Comparison of ENCODE assay signal across 9 cellular contexts in the genomic region with DNA sequence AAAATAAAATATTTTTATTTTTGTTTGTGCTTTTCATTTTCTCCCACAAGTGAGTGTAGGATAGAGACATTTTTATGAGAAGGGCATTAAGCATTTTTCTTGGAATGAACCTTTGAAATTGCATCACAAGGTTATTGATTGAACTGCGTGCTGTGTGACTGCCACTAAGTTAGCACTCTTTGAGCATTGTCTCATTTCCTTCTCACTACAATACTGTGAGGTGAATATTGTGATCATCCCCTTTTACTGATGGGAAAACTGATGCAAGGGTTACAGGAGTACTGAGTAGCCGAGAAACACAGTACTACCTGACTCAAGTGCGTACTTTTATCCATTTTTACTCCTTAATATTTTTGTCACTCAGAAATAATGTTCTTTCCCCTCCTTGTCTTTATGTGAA. TPM values are rescaled to one million over a fixed set of nuclear protein-coding genes. Genes with fewer than 3 reads are reported as not detected.
DNase-seq lines count a peak whose midpoint lies in the region; ATAC-seq and TF ChIP-seq lines count a peak whose summit lies in the region.
"Had no signal": no experiment of that assay in that cellular context is flagged by ENCODE, and none has a peak within 500 bp of the region (broad histone marks: within the 10 kb centered on the region; RNA-seq: fewer than 3 reads in every experiment).

No MANE protein-coding gene starts in this region.

- no peaks in the 10 kb centered on the region for H3K9me2 ChIP-seq in SU-DHL-6 (replicated peaks; ENCODE audit: insufficient read depth, low read length)

- no peaks in the 10 kb centered on the region for H3K9me3 Mint-ChIP-seq in Caco-2 (ENCODE audit: unreplicated experiment)
- H3K9me3 Mint-ChIP-seq: activated T-cell treated with anti-CD3 and anti-CD28 coated beads, Interleukin-2, amount 50 U/mL, for 4 hours had no signal

- H3K9ac ChIP-seq in SU-DHL-6 (ENCODE audit: low read length), result 0 out of 2 replicates have a peak overlapping the region, but pooled peaks have one; percentile 2
- no peak overlapping the region for H3K9ac ChIP-seq in fibroblast of lung (ENCODE audit: insufficient read depth, low read length)

- H3K27me3 ChIP-seq in Caco-2 (replicated peaks; ENCODE audit: control insufficient read depth, insufficient read depth, low read length) (no peaks in the 10 kb centered on the region), SU-DHL-6 (ENCODE audit: low read length) (no peaks in the 10 kb centered on the region), fibroblast of lung (ENCODE audit: control insufficient read depth, insufficient read depth, low read length) (no peaks in the 10 kb centered on the region), psoas muscle (ENCODE audit: insufficient read depth in 3 of 3, low read length in 2 of 3) (no peaks in the 10 kb centered on the region)

- H3K4me1 Mint-ChIP-seq in Caco-2 (ENCODE audit: low read depth, unreplicated experiment), result peaks cover 27% of the 10 kb centered on the region

- peak overlapping the region; percentile 66 for H3K4me2 ChIP-seq in SU-DHL-6 (ENCODE audit: low read depth, low read length, poor library complexity, severe bottlenecking)
- H3K4me2 ChIP-seq in fibroblast of lung (ENCODE audit: extremely low read depth, insufficient read depth, low read length), result peak overlapping the region; percentile 95

- BruUV-seq in Caco-2 (replicated peaks; lab: Mats Ljungman, UMichigan), result no TSS peak

- POLR2A ChIA-PET in Caco-2 (lab: Charles Lee), result no interaction called here

- peaks cover 15% of the 10 kb centered on the region; the same call in 1 of the 2 replicates for H3F3A ChIP-seq in SU-DHL-6 (ENCODE audit: insufficient read depth)

- CTCF ChIA-PET in Caco-2 (lab: Charles Lee), result no interaction called here

- H2AFZ ChIP-seq in SU-DHL-6 (ENCODE audit: low read depth, low read length, severe bottlenecking) (no peak overlapping the region), fibroblast of lung (ENCODE audit: low read length) (no peak overlapping the region)

- H3K36me3 ChIP-seq in Caco-2 (ENCODE audit: control insufficient read depth, insufficient read depth, low read length), result no peaks in the 10 kb centered on the region
- H3K36me3 ChIP-seq in SU-DHL-6 (ENCODE audit: low read length), result no peaks in the 10 kb centered on the region
- H3K36me3 ChIP-seq in fibroblast of lung (ENCODE audit: control insufficient read depth, insufficient read depth, low read length), result no peaks in the 10 kb centered on the region
- H3K36me3 ChIP-seq in psoas muscle (ENCODE audit: insufficient read depth in 1 of 2, low read depth in 1 of 2), result no peaks in the 10 kb centered on the region

- H3K27me3 Mint-ChIP-seq in Caco-2 (ENCODE audit: insufficient read depth, unreplicated experiment), result no peaks in the 10 kb centered on the region

- no peak for TF ChIP-seq CTCF in Caco-2 (IDR thresholded peaks at IDR 0.05; ENCODE audit: insufficient read depth in 1 of 2, low read depth in 1 of 2, low read length in 1 of 2, severe bottlenecking in 1 of 2, unreplicated experiment in 1 of 2)
- no peak for TF ChIP-seq CTCF in SU-DHL-6 (IDR thresholded peaks at IDR 0.05; ENCODE audit: insufficient read depth, low read length, poor library complexity, severe bottlenecking)
- no peak for TF ChIP-seq CTCF in fibroblast of lung (conservative IDR thresholded peaks at IDR 0.05 in 1 of 2, IDR thresholded peaks at IDR 0.05 in 1 of 2; ENCODE audit: low read depth in 1 of 2, low read length in 2 of 2)
- no peak for TF ChIP-seq CTCF in psoas muscle (IDR thresholded peaks at IDR 0.05)

- no peak overlapping the region for H3K27ac ChIP-seq in SU-DHL-6 (ENCODE audit: low read depth, low read length)
- no peak overlapping the region for H3K27ac ChIP-seq in fibroblast of lung (ENCODE audit: insufficient read depth, low read length)
- H3K27ac ChIP-seq in psoas muscle, result no peak overlapping the region

- no peaks in the 10 kb centered on the region for H4K20me1 ChIP-seq in SU-DHL-6 (ENCODE audit: low read depth, low read length)
- H4K20me1 ChIP-seq in fibroblast of lung (ENCODE audit: control insufficient read depth, extremely low read depth, insufficient read depth, low read length), result no peaks in the 10 kb centered on the region

- ATAC-seq in psoas muscle (no peak), HG02981 (IDR thresholded peaks at IDR 0.05; ENCODE audit: unreplicated experiment) (no peak)
- ATAC-seq: activated T-cell treated with anti-CD3 and anti-CD28 coated beads, Interleukin-2, amount 50 U/mL, for 4 hours had no signal

- no peak overlapping the region for H3K27ac Mint-ChIP-seq in Caco-2 (ENCODE audit: unreplicated experiment)

- H3K4me1 ChIP-seq in Caco-2, result peaks cover 29% of the 10 kb centered on the region
- no peaks in the 10 kb centered on the region for H3K4me1 ChIP-seq in fibroblast of lung (ENCODE audit: control insufficient read depth, extremely low read depth, insufficient read depth, low read length)
- peaks cover 36% of the 10 kb centered on the region for H3K4me1 ChIP-seq in psoas muscle

- 58 to 64% (median 63%) methylated on average over 3 of the region's 3 CpGs for WGBS in psoas muscle, 3 donors

- H3K4me3 Mint-ChIP-seq in Caco-2 (ENCODE audit: unreplicated experiment), result peak overlapping the region; percentile 60

- peaks cover 30% of the 10 kb centered on the region for H3K36me3 Mint-ChIP-seq in Caco-2 (ENCODE audit: insufficient read depth, unreplicated experiment)

- no peaks in the 10 kb centered on the region for H3K9me3 ChIP-seq in Caco-2
- no peaks in the 10 kb centered on the region for H3K9me3 ChIP-seq in SU-DHL-6 (ENCODE audit: insufficient read depth, low read length)
- H3K9me3 ChIP-seq in fibroblast of lung (ENCODE audit: control insufficient read depth, insufficient read depth, low read depth, low read length), result no peaks in the 10 kb centered on the region
- H3K9me3 ChIP-seq in psoas muscle, result no peaks in the 10 kb centered on the region

- intact Hi-C loops in Caco-2 (cut with micrococcal nuclease; ENCODE audit: unreplicated experiment) (no loop called here), psoas muscle (cut with DNase I) (no loop called here)

- H3K4me3 ChIP-seq in Caco-2 (ENCODE audit: low read depth, low read length) (no peak overlapping the region), SU-DHL-6 (ENCODE audit: insufficient read depth, low read length, poor library complexity, severe bottlenecking) (peak overlapping the region; percentile 25), fibroblast of lung (replicated peaks in 1 of 4; ENCODE audit: control extremely low read depth in 1 of 4, insufficient read depth in 1 of 4, low read depth in 3 of 4, low read length in 4 of 4) (peak overlapping the region; percentile 60 to 95 (median 74)), psoas muscle (peak overlapping the region; percentile 91)

- DNase-seq in Caco-2 (no peak), fibroblast of lung (ENCODE audit: low read depth in 2 of 2) (no peak), psoas muscle (no peak), COLO668 (lab: John Stamatoyannopoulos, UW; ENCODE audit: unreplicated experiment) (no peak), NCI-H1092 (lab: John Stamatoyannopoulos, UW) (no peak), NCI-H146 (lab: John Stamatoyannopoulos, UW) (no peak)
- DNase-seq: activated T-cell treated with anti-CD3 and anti-CD28 coated beads, Interleukin-2, amount 50 U/mL, for 4 hours had no signal

- H3K79me2 ChIP-seq in SU-DHL-6 (ENCODE audit: insufficient read depth, low read length) (no peaks in the 10 kb centered on the region), fibroblast of lung (ENCODE audit: control insufficient read depth, insufficient read depth, low read length) (peaks cover 58% of the 10 kb centered on the region)

RNA-seq across cellular contexts. Expression of gene NBEAL1, which starts 2.0 kb away (rescaled TPM):
- total RNA-seq in Caco-2 (2022) (39.9 and 44.1 TPM in 2 replicates), fibroblast of lung (38.0 and 55.7 TPM in 2 replicates), psoas muscle (10 to 100 TPM in 2 of 4 donors, 1 to 10 TPM in 2; 8.7 to 14.7 (median 9.7) TPM)
- polyA plus RNA-seq in fibroblast of lung (7.3 and 14.8 TPM in 2 replicates), psoas muscle (1 to 10 TPM; 2.3 to 3.4 (median 3.0) TPM)
- 4.3 and 6.5 TPM in 2 replicates for polyA plus RNA-seq in fibroblast of lung (2012)
- polyA minus RNA-seq in fibroblast of lung (ENCODE audit: low replicate concordance), result 7.0 and 7.1 TPM in 2 replicates
